14 cellular contexts compared by ENCODE assay signal in genomic region chr10:42476101-42476500, GRCh38.
DNase-seq lines count a peak whose midpoint lies in the region; ATAC-seq and TF ChIP-seq lines count a peak whose summit lies in the region.
"Had no signal": no experiment of that assay in that cellular context is flagged by ENCODE, and none has a peak within 500 bp of the region (broad histone marks: within the 10 kb centered on the region; RNA-seq: fewer than 3 reads in every experiment).

No MANE protein-coding gene starts in this region.

- no peaks in the 10 kb centered on the region for H3K27me3 ChIP-seq in GM23338 (ENCODE audit: insufficient read depth)
- H3K27me3 ChIP-seq in thoracic aorta (replicated peaks; ENCODE audit: insufficient read depth), result no peaks in the 10 kb centered on the region
- H3K27me3 ChIP-seq: Peyer's patch had no signal

- no peaks in the 10 kb centered on the region for H3K9me2 ChIP-seq in GM23338 (ENCODE audit: insufficient read depth)

- no peak overlapping the region for H3K27ac ChIP-seq in GM23338 (ENCODE audit: low read depth)
- peak overlapping the region in 1 of 2 donors; percentile 38 for H3K27ac ChIP-seq in thoracic aorta
- H3K27ac ChIP-seq: KMS-11, Peyer's patch had no signal

- H3K4me3 Mint-ChIP-seq in GM23338, result no peak overlapping the region
- peak overlapping the region; percentile 59 for H3K4me3 Mint-ChIP-seq in WTC11
- H3K4me3 Mint-ChIP-seq in glutamatergic neuron (ENCODE audit: unreplicated experiment), result peak overlapping the region; percentile 59
- H3K4me3 Mint-ChIP-seq: endodermal cell had no signal

- H3K4me2 ChIP-seq in GM23338, result peak overlapping the region; percentile 32; the same call in 1 of the 2 replicates
- H3K4me2 ChIP-seq: KMS-11 had no signal

- H3K36me3 ChIP-seq in GM23338 (ENCODE audit: insufficient read depth), result no peaks in the 10 kb centered on the region
- no peaks in the 10 kb centered on the region for H3K36me3 ChIP-seq in thoracic aorta
- H3K36me3 ChIP-seq: Peyer's patch had no signal

- H3K27me3 Mint-ChIP-seq in GM23338 (ENCODE audit: insufficient read depth, low read depth, poor library complexity), result peaks cover 2% of the 10 kb centered on the region
- peaks cover 32% of the 10 kb centered on the region for H3K27me3 Mint-ChIP-seq in WTC11 (ENCODE audit: low read depth)
- peaks cover 3% of the 10 kb centered on the region for H3K27me3 Mint-ChIP-seq in glutamatergic neuron (ENCODE audit: unreplicated experiment)

- no peaks in the 10 kb centered on the region for H3K4me1 ChIP-seq in GM23338 (ENCODE audit: insufficient read depth)
- no peaks in the 10 kb centered on the region for H3K4me1 ChIP-seq in thoracic aorta (ENCODE audit: control insufficient read depth in 1 of 2, low read depth in 2 of 2)
- H3K4me1 ChIP-seq: Peyer's patch had no signal

- H3K27ac Mint-ChIP-seq in GM23338 (no peak overlapping the region), WTC11 (no peak overlapping the region), glutamatergic neuron (ENCODE audit: unreplicated experiment) (no peak overlapping the region)
- H3K27ac Mint-ChIP-seq: endodermal cell, naive B cell had no signal

- CTCF ChIA-PET in WTC11 (lab: Charles Lee), result no interaction called here
- CTCF ChIA-PET in GM10248 (lab: Yijun Ruan, JAX), result no interaction called here

- H3K4me1 Mint-ChIP-seq in GM23338, result no peaks in the 10 kb centered on the region
- H3K4me1 Mint-ChIP-seq in WTC11, result no peaks in the 10 kb centered on the region
- no peaks in the 10 kb centered on the region for H3K4me1 Mint-ChIP-seq in glutamatergic neuron (ENCODE audit: low read depth, unreplicated experiment)
- H3K4me1 Mint-ChIP-seq: endodermal cell had no signal

- H3K4me3 ChIP-seq in GM23338, result peak overlapping the region; percentile 40
- H3K4me3 ChIP-seq in thoracic aorta, result peak overlapping the region; percentile 71

- ATAC-seq in GM23338 (no peak), WTC11 (peak; percentile 23; the same call in 1 of the 2 replicates), thoracic aorta (ENCODE audit: insufficient number of reproducible peaks, low FRiP score, low read depth) (no peak)

- no peaks in the 10 kb centered on the region for H3K9me3 ChIP-seq in thoracic aorta

- no peaks in the 10 kb centered on the region for H3K79me2 ChIP-seq in GM23338 (replicated peaks; ENCODE audit: insufficient read depth)

- DNase-seq in GM23338 (ENCODE audit: low spot score) (no peak), WTC11 (ENCODE audit: low spot score) (no peak), glutamatergic neuron (no peak), thoracic aorta (ENCODE audit: low spot score) (no peak), NCI-H128 (lab: John Stamatoyannopoulos, UW; ENCODE audit: unreplicated experiment) (no peak), NCI-H1436 treated with DMSO at 0.1 percent for 48 hours (lab: John Stamatoyannopoulos, UW) (no peak), GM10248 (ENCODE audit: extremely low spot score) (no peak)
- DNase-seq: activated CD8-positive, alpha-beta memory T cell treated with anti-CD3 and anti-CD28 coated beads, Interleukin-2, amount 50 U/mL, for 4 hours; amniotic stem cell; endodermal cell; naive B cell; NCI-H2171 treated with DMSO at 0.1 percent for 48 hours; Peyer's patch had no signal

- H3K36me3 Mint-ChIP-seq in GM23338 (ENCODE audit: low read depth) (peaks cover 32% of the 10 kb centered on the region), WTC11 (peaks cover 61% of the 10 kb centered on the region), glutamatergic neuron (ENCODE audit: unreplicated experiment) (no peaks in the 10 kb centered on the region)
- H3K36me3 Mint-ChIP-seq: naive B cell had no signal

- H3K9me3 Mint-ChIP-seq in GM23338 (peaks cover 93% of the 10 kb centered on the region), WTC11 (peaks cover 72% of the 10 kb centered on the region), glutamatergic neuron (ENCODE audit: unreplicated experiment) (peaks cover 18% of the 10 kb centered on the region)

- H4K20me1 ChIP-seq in GM23338 (replicated peaks; ENCODE audit: insufficient read depth), result no peaks in the 10 kb centered on the region

- POLR2A ChIA-PET in WTC11 (lab: Charles Lee), result no interaction called here
- POLR2A ChIA-PET in GM10248 (lab: Yijun Ruan, JAX), result no interaction called here

- no peaks in the 10 kb centered on the region for H3F3A ChIP-seq in GM23338 (replicated peaks; ENCODE audit: low read depth)

- no peak overlapping the region for H2AFZ ChIP-seq in GM23338

- TF ChIP-seq CTCF in GM23338 (conservative IDR thresholded peaks at IDR 0.05; ENCODE audit: low read depth in 2 of 2), result no peak
- TF ChIP-seq CTCF in WTC11 (IDR thresholded peaks at IDR 0.05), result no peak
- TF ChIP-seq CTCF in glutamatergic neuron (IDR thresholded peaks at IDR 0.05; ENCODE audit: partially characterized antibody, unreplicated experiment), result no peak
- no peak for TF ChIP-seq CTCF in thoracic aorta (IDR thresholded peaks at IDR 0.05)
- TF ChIP-seq CTCF in GM10248 (IDR thresholded peaks at IDR 0.05; ENCODE audit: control extremely low read depth, extremely low read depth, low read depth, missing control alignments), result no peak

TF ChIP-seq in GM23338, 12 proteins besides CTCF, POLR2A, EP300 and RAD21:
- TF ChIP-seq NANOG (IDR thresholded peaks at IDR 0.05; ENCODE audit: borderline replicate concordance) (no peak), REST (IDR thresholded peaks at IDR 0.05; ENCODE audit: unreplicated experiment) (no peak), EZH2 (IDR thresholded peaks at IDR 0.05; ENCODE audit: low read depth, unreplicated experiment) (no peak), ZNF114 (CRISPR knock-in tag; IDR thresholded peaks at IDR 0.05) (no peak), CREB1 (CRISPR knock-in tag; IDR thresholded peaks at IDR 0.05; ENCODE audit: low read depth) (no peak)

TF ChIP-seq in WTC11, 78 proteins besides CTCF, POLR2A, EP300 and RAD21:
- no peak for TF ChIP-seq MYBL2 (CRISPR knock-in tag; IDR thresholded peaks at IDR 0.05)
